In the genomic region with DNA sequence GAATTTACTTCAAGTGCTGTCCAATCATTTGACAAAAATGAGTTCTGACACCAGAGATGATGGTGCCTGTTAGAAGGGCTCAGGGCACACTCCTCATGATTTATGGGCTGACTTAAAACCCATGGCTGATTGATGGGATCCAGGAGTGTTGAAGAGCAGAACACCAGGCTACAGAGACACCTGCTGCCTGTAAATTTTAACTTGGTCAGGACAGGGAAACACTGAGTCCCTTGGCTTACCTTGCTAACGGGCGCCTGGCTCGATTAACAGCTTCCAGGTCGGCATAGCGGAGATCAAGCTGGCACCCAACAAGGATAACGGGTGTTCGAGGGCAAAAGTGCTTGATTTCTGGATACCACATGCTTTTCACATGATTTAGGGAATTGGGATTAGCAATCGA, we compare ENCODE assay signal across 14 cellular contexts. TPM values are rescaled to one million over a fixed set of nuclear protein-coding genes. Genes with fewer than 3 reads are reported as not detected.
"Had no signal": no experiment of that assay in that cellular context is flagged by ENCODE, and none has a peak within 500 bp of the region (broad histone marks: within the 10 kb centered on the region; RNA-seq: fewer than 3 reads in every experiment).

No MANE protein-coding gene starts in this region.

- H3K36me3 ChIP-seq: neutrophil had no signal

- DNase-seq: cerebellar nuclear complex; effector memory CD8-positive, alpha-beta T cell; immature natural killer cell; mucosa of descending colon; naive thymus-derived CD8-positive, alpha-beta T cell; stimulated activated CD4-positive, alpha-beta T cell treated with anti-CD3 and anti-CD28 coated beads, Interleukin-2, amount 100 ng/mL, for 48 hours; stimulated activated naive CD8-positive, alpha-beta T cell treated with anti-CD3 and anti-CD28 coated beads, Interleukin-15, Interleukin-2, amounts not matched to agents 100 U/mL and 50 U/mL, for 24 hours had no signal

- H3K27ac ChIP-seq: epithelial cell of prostate, esophagus muscularis mucosa, gastroesophageal sphincter, neutrophil, tibial nerve had no signal

- H3K4me3 ChIP-seq: esophagus muscularis mucosa, gastroesophageal sphincter, mucosa of descending colon, smooth muscle cell, tibial nerve had no signal

- H3K9me3 ChIP-seq: esophagus muscularis mucosa, gastroesophageal sphincter, mucosa of descending colon, neutrophil, tibial nerve had no signal

- ATAC-seq: effector memory CD8-positive, alpha-beta T cell; gastroesophageal sphincter; mucosa of descending colon; naive thymus-derived CD8-positive, alpha-beta T cell; stimulated activated effector memory CD8-positive, alpha-beta T cell treated with anti-CD3 and anti-CD28 coated beads, Interleukin-12 subunit alpha, Interleukin-12 subunit beta, amount 100 ng/mL, for 72 hours; stimulated activated naive CD8-positive, alpha-beta T cell treated with anti-CD3 and anti-CD28 coated beads, Interleukin-15, Interleukin-2, amounts not matched to agents 100 U/mL and 50 U/mL, for 24 hours had no signal

- H3K27me3 ChIP-seq: esophagus muscularis mucosa, gastroesophageal sphincter, neutrophil, tibial nerve had no signal

RNA-seq across cellular contexts. Expression of gene RHOBTB1, which starts 51.4 kb away (rescaled TPM):
- polyA plus RNA-seq: naive thymus-derived CD8-positive, alpha-beta T cell had no signal
